In genomic region chr4:116942315-116942714, GRCh38 we compare ENCODE assay signal across 13 cellular contexts.
A peak's percentile ranks its signal among the peaks of the same experiment; 100 is the strongest.
DNase-seq lines count a peak whose midpoint lies in the region; ATAC-seq and TF ChIP-seq lines count a peak whose summit lies in the region.
"Had no signal": no experiment of that assay in that cellular context is flagged by ENCODE, and none has a peak within 500 bp of the region (broad histone marks: within the 10 kb centered on the region; RNA-seq: fewer than 3 reads in every experiment).

No MANE protein-coding gene starts in this region.

- peak overlapping the region; percentile 2 for H3K27ac Mint-ChIP-seq in activated naive CD4-positive, alpha-beta T cell treated with anti-CD3 and anti-CD28 coated beads, Interleukin-2, amount 50 U/mL, for 24 hours
- no peak overlapping the region for H3K27ac Mint-ChIP-seq in activated naive CD4-positive, alpha-beta T cell treated with anti-CD3 and anti-CD28 coated beads, Interleukin-2, amount 10 ng/mL, durations not matched to agents 7 days and 5 days
- H3K27ac Mint-ChIP-seq: CD8-positive, alpha-beta T cell; IgD-negative memory B cell had no signal

- no peaks in the 10 kb centered on the region for H3K4me1 Mint-ChIP-seq in activated naive CD4-positive, alpha-beta T cell treated with anti-CD3 and anti-CD28 coated beads, Interleukin-2, amount 50 U/mL, for 24 hours
- no peaks in the 10 kb centered on the region for H3K4me1 Mint-ChIP-seq in activated naive CD4-positive, alpha-beta T cell treated with anti-CD3 and anti-CD28 coated beads, Interleukin-2, amount 10 ng/mL, durations not matched to agents 7 days and 5 days

- ATAC-seq in SK-N-SH treated with all-trans-retinoic acid at 6 μM for 48 hours (no peak), HG03095 (IDR thresholded peaks at IDR 0.05; ENCODE audit: unreplicated experiment) (no peak), HG03159 (IDR thresholded peaks at IDR 0.05; ENCODE audit: unreplicated experiment) (no peak)
- ATAC-seq: CD8-positive, alpha-beta T cell; HepG2 had no signal

- H3K36me3 Mint-ChIP-seq in activated naive CD4-positive, alpha-beta T cell treated with anti-CD3 and anti-CD28 coated beads, Interleukin-2, amount 50 U/mL, for 24 hours = no peaks in the 10 kb centered on the region
- H3K36me3 Mint-ChIP-seq in activated naive CD4-positive, alpha-beta T cell treated with anti-CD3 and anti-CD28 coated beads, Interleukin-2, amount 10 ng/mL, durations not matched to agents 7 days and 5 days = no peaks in the 10 kb centered on the region
- H3K36me3 Mint-ChIP-seq: CD8-positive, alpha-beta T cell; IgD-negative memory B cell had no signal

- H3K4me3 Mint-ChIP-seq in activated naive CD4-positive, alpha-beta T cell treated with anti-CD3 and anti-CD28 coated beads, Interleukin-2, amount 50 U/mL, for 24 hours = no peak overlapping the region
- no peak overlapping the region for H3K4me3 Mint-ChIP-seq in activated naive CD4-positive, alpha-beta T cell treated with anti-CD3 and anti-CD28 coated beads, Interleukin-2, amount 10 ng/mL, durations not matched to agents 7 days and 5 days
- H3K4me3 Mint-ChIP-seq: CD8-positive, alpha-beta T cell; IgD-negative memory B cell had no signal

- CTCF ChIA-PET in activated naive CD4-positive, alpha-beta T cell treated with anti-CD3 and anti-CD28 coated beads, Interleukin-2, amount 10 ng/mL, durations not matched to agents 7 days and 5 days (lab: Charles Lee) = no interaction called here

- DNase-seq in activated naive CD4-positive, alpha-beta T cell treated with anti-CD3 and anti-CD28 coated beads, Interleukin-2, amount 10 ng/mL, durations not matched to agents 7 days and 5 days = no peak
- DNase-seq in NCI-H82 (lab: John Stamatoyannopoulos, UW) (peak; percentile 90), HUDEP-2 (lab: John Stamatoyannopoulos, UW; ENCODE audit: unreplicated experiment in 76 of 76) (no peak)
- DNase-seq: Calu3; CD8-positive, alpha-beta T cell; GM23248; KBM-7 had no signal

- no peaks in the 10 kb centered on the region for H3K27me3 Mint-ChIP-seq in activated naive CD4-positive, alpha-beta T cell treated with anti-CD3 and anti-CD28 coated beads, Interleukin-2, amount 50 U/mL, for 24 hours
- no peaks in the 10 kb centered on the region for H3K27me3 Mint-ChIP-seq in activated naive CD4-positive, alpha-beta T cell treated with anti-CD3 and anti-CD28 coated beads, Interleukin-2, amount 10 ng/mL, durations not matched to agents 7 days and 5 days
- H3K27me3 Mint-ChIP-seq: IgD-negative memory B cell had no signal

- H3K9me3 Mint-ChIP-seq in activated naive CD4-positive, alpha-beta T cell treated with anti-CD3 and anti-CD28 coated beads, Interleukin-2, amount 50 U/mL, for 24 hours = no peaks in the 10 kb centered on the region
- H3K9me3 Mint-ChIP-seq in activated naive CD4-positive, alpha-beta T cell treated with anti-CD3 and anti-CD28 coated beads, Interleukin-2, amount 10 ng/mL, durations not matched to agents 7 days and 5 days = no peaks in the 10 kb centered on the region
- H3K9me3 Mint-ChIP-seq: CD8-positive, alpha-beta T cell had no signal

TF ChIP-seq in SK-N-SH treated with all-trans-retinoic acid at 6 μM for 48 hours, 23 proteins besides CTCF, POLR2A, EP300 and RAD21:
- TF ChIP-seq ZFP30 (CRISPR knock-in tag; IDR thresholded peaks at IDR 0.05) = no peak
- peak; percentile 57 for TF ChIP-seq TCF4 (CRISPR knock-in tag; IDR thresholded peaks at IDR 0.05; ENCODE audit: borderline replicate concordance)
- no peak for TF ChIP-seq OSR1 (CRISPR knock-in tag; IDR thresholded peaks at IDR 0.05)
